In genomic region chr6:33570806-33571636, GRCh38 we compare ENCODE assay signal across 8 cellular contexts. TPM values are rescaled to one million over a fixed set of nuclear protein-coding genes. Genes with fewer than 3 reads are reported as not detected.
A peak's percentile ranks its signal among the peaks of the same experiment; 100 is the strongest.
DNase-seq lines count a peak whose midpoint lies in the region; ATAC-seq and TF ChIP-seq lines count a peak whose summit lies in the region.

No MANE protein-coding gene starts in this region.

- H3K27ac Mint-ChIP-seq in activated CD8-positive, alpha-beta memory T cell treated with anti-CD3 and anti-CD28 coated beads, Interleukin-2, amount 10 ng/mL, durations not matched to agents 7 days and 5 days = peak overlapping the region; percentile 97
- H3K27ac Mint-ChIP-seq in mesothelial cell of epicardium = peak overlapping the region; percentile 95

- H3K9me3 ChIP-seq in endocrine pancreas (ENCODE audit: control insufficient read depth, low read length) = no peaks in the 10 kb centered on the region

- no peaks in the 10 kb centered on the region for H3K27me3 Mint-ChIP-seq in activated CD8-positive, alpha-beta memory T cell treated with anti-CD3 and anti-CD28 coated beads, Interleukin-2, amount 10 ng/mL, durations not matched to agents 7 days and 5 days
- no peaks in the 10 kb centered on the region for H3K27me3 Mint-ChIP-seq in mesothelial cell of epicardium (ENCODE audit: low read depth)

- peaks cover 50% of the 10 kb centered on the region for H3K36me3 Mint-ChIP-seq in activated CD8-positive, alpha-beta memory T cell treated with anti-CD3 and anti-CD28 coated beads, Interleukin-2, amount 10 ng/mL, durations not matched to agents 7 days and 5 days
- H3K36me3 Mint-ChIP-seq in mesothelial cell of epicardium = peaks cover 7% of the 10 kb centered on the region

- no peaks in the 10 kb centered on the region for H3K9me3 Mint-ChIP-seq in activated CD8-positive, alpha-beta memory T cell treated with anti-CD3 and anti-CD28 coated beads, Interleukin-2, amount 10 ng/mL, durations not matched to agents 7 days and 5 days (ENCODE audit: low read depth)
- H3K9me3 Mint-ChIP-seq in mesothelial cell of epicardium = no peaks in the 10 kb centered on the region

- ATAC-seq in GM19467 (IDR thresholded peaks at IDR 0.05; ENCODE audit: unreplicated experiment) = peak; percentile 78
- peak; percentile 89 for ATAC-seq in activated CD8-positive, alpha-beta memory T cell treated with anti-CD3 and anti-CD28 coated beads, Interleukin-2, amount 10 ng/mL, durations not matched to agents 7 days and 5 days

- no peaks in the 10 kb centered on the region for H3K27me3 ChIP-seq in endocrine pancreas (ENCODE audit: control insufficient read depth, insufficient read depth, low read length)

- peak overlapping the region; percentile 62 for H3K4me3 ChIP-seq in endocrine pancreas (ENCODE audit: control insufficient read depth, insufficient read depth, low read length)

- TF ChIP-seq CTCF in mesothelial cell of epicardium (IDR thresholded peaks at IDR 0.05; ENCODE audit: unreplicated experiment) = no peak

- H3K36me3 ChIP-seq in endocrine pancreas (ENCODE audit: control insufficient read depth, insufficient read depth, low read length) = peaks cover 12% of the 10 kb centered on the region

- peaks cover 54% of the 10 kb centered on the region for H3K4me1 Mint-ChIP-seq in activated CD8-positive, alpha-beta memory T cell treated with anti-CD3 and anti-CD28 coated beads, Interleukin-2, amount 10 ng/mL, durations not matched to agents 7 days and 5 days
- peaks cover 16% of the 10 kb centered on the region for H3K4me1 Mint-ChIP-seq in mesothelial cell of epicardium

- no peaks in the 10 kb centered on the region for H3K4me1 ChIP-seq in endocrine pancreas (ENCODE audit: control insufficient read depth, insufficient read depth, low read length)

- DNase-seq in CMK (ENCODE audit: low read depth) (peak; percentile 88), HK-2 (ENCODE audit: unreplicated experiment) (peak; percentile 74), NOMO-1 (lab: John Stamatoyannopoulos, UW; ENCODE audit: unreplicated experiment in 2 of 2) (peak; percentile 77 to 87), mesothelial cell of epicardium (ENCODE audit: low spot score in 2 of 2, unreplicated experiment in 2 of 2) (peak; percentile 56 to 79)
- peak; percentile 99 for DNase-seq in activated CD8-positive, alpha-beta memory T cell treated with anti-CD3 and anti-CD28 coated beads, Interleukin-2, amount 10 ng/mL, durations not matched to agents 7 days and 5 days
- DNase-seq in stimulated activated CD8-positive, alpha-beta memory T cell treated with anti-CD3 and anti-CD28 coated beads, Interleukin-15, amount 100 ng/mL, for 48 hours (ENCODE audit: low read depth in 2 of 2) = peak; percentile 94 to 96

- H3K4me3 Mint-ChIP-seq in activated CD8-positive, alpha-beta memory T cell treated with anti-CD3 and anti-CD28 coated beads, Interleukin-2, amount 10 ng/mL, durations not matched to agents 7 days and 5 days = peak overlapping the region; percentile 74
- H3K4me3 Mint-ChIP-seq in mesothelial cell of epicardium = peak overlapping the region; percentile 86

- CTCF ChIA-PET in activated CD8-positive, alpha-beta memory T cell treated with anti-CD3 and anti-CD28 coated beads, Interleukin-2, amount 10 ng/mL, durations not matched to agents 7 days and 5 days (lab: Charles Lee) = interaction anchor here (0.7 to 3.9 kb wide), 13 partner anchors 9 to 161 kb away, joined by 3 to 30 read pairs (median 4); partner anchors contain the start of genes BAK1 and ITPR3

- peak overlapping the region; percentile 42 for H3K9ac ChIP-seq in endocrine pancreas (ENCODE audit: control insufficient read depth, insufficient read depth, low read length)

RNA-seq across cellular contexts. Expression of gene BAK1, which starts 9.1 kb away (rescaled TPM):
- 10 to 100 TPM; 70.9 to 74.4 TPM for total RNA-seq in activated CD8-positive, alpha-beta memory T cell treated with anti-CD3 and anti-CD28 coated beads, Interleukin-2, amount 10 ng/mL, durations not matched to agents 7 days and 5 days
- total RNA-seq in mesothelial cell of epicardium = 14.0 to 15.1 TPM (median 15.0 TPM) in 3 replicates

RNA-seq across cellular contexts. Expression of gene ITPR3, which starts 50.1 kb away (rescaled TPM):
- 10 to 100 TPM; 44.9 to 71.3 TPM for total RNA-seq in activated CD8-positive, alpha-beta memory T cell treated with anti-CD3 and anti-CD28 coated beads, Interleukin-2, amount 10 ng/mL, durations not matched to agents 7 days and 5 days
- total RNA-seq in mesothelial cell of epicardium = 6.3 to 6.4 TPM (median 6.4 TPM) in 3 replicates

Comparison
In these comparisons a context has a peak if more than half of its experiments do, and no peak if none do; other contexts are left out.
1. Peak in every context shown above with its lines: DNase-seq, ATAC-seq and H3K4me3 ChIP-seq.